Comparison of ENCODE assay signal across 25 cellular contexts in genomic region chr4:126961661-126962060, GRCh38.
DNase-seq lines count a peak whose midpoint lies in the region; ATAC-seq, FAIRE-seq and TF ChIP-seq lines count a peak whose summit lies in the region.
"Had no signal": no experiment of that assay in that cellular context is flagged by ENCODE, and none has a peak within 500 bp of the region (broad histone marks: within the 10 kb centered on the region; RNA-seq: fewer than 3 reads in every experiment).

No MANE protein-coding gene starts in this region.

- TF ChIP-seq POLR2A in K562 (conservative IDR thresholded peaks at IDR 0.05) = no peak

- H3K36me3 ChIP-seq in A673 (ENCODE audit: insufficient read depth, low read length, poor library complexity, severe bottlenecking) (no peaks in the 10 kb centered on the region), K562 (ENCODE audit: control insufficient read depth, insufficient read depth, low read length) (no peaks in the 10 kb centered on the region)
- H3K36me3 ChIP-seq: BE2C, BLaER1 had no signal

- H3K4me1 ChIP-seq in A673 (ENCODE audit: insufficient read depth, low read length, poor library complexity, severe bottlenecking) = peaks cover 43% of the 10 kb centered on the region
- H3K4me1 ChIP-seq in K562 (replicated peaks in 1 of 2; ENCODE audit: control insufficient read depth in 2 of 2, insufficient read depth in 2 of 2, low read length in 2 of 2) = peaks cover 0 to under 1% of the 10 kb centered on the region in 2 experiments; a peak in 1 of 5 replicates
- H3K4me1 ChIP-seq: A549, BE2C, BLaER1 had no signal

- WGBS in K562 (ENCODE audit: insufficient coverage, low coverage, missing lambda C conversion rate) = 77% methylated on average over 1 of the region's 1 CpG

- no peak for ATAC-seq in K562
- ATAC-seq in SK-N-SH treated with all-trans-retinoic acid at 6 μM for 48 hours = no peak
- ATAC-seq: A549, GM12878 had no signal

- H3K9me1 ChIP-seq in K562 (ENCODE audit: control insufficient read depth, insufficient read depth, low read length) = no peaks in the 10 kb centered on the region

- BruUV-seq in A673 (replicated peaks; lab: Mats Ljungman, UMichigan) (no TSS peak), K562 (replicated peaks; lab: Mats Ljungman, UMichigan) (no TSS peak)

- no peak for TF ChIP-seq RAD21 in K562 (CRISPR knock-in tag; conservative IDR thresholded peaks at IDR 0.05 in 1 of 2, IDR thresholded peaks at IDR 0.05 in 1 of 2)

- DNase-seq in A673 (ENCODE audit: low spot score) (no peak), K562 (ENCODE audit: extremely low read depth in 1 of 4, low spot score in 3 of 4) (no peak), putamen (ENCODE audit: low spot score) (peak; percentile 31)
- DNase-seq in stimulated activated CD4-positive, alpha-beta T cell treated with anti-CD3 and anti-CD28 coated beads, Interleukin-2, amount 100 ng/mL, for 24 hours = no peak
- DNase-seq: ACHN; BE2C; C1 segment of cervical spinal cord; CD4-positive, alpha-beta memory T cell; CD4-positive, CD25-positive, alpha-beta regulatory T cell; CD8-positive, alpha-beta memory T cell; COR-L47; DMS 273 treated with DMSO at 0.1 percent for 48 hours; DMS153; DMS53; DMS79; DND-41; EL; GDM1 had no signal

- H3K4me3 ChIP-seq in A673 (ENCODE audit: low read depth, low read length, poor library complexity, severe bottlenecking) = no peak overlapping the region
- no peak overlapping the region for H3K4me3 ChIP-seq in K562
- H3K4me3 ChIP-seq: A549, BLaER1, GM12878 had no signal

- H3K9ac ChIP-seq in K562 (ENCODE audit: insufficient read depth in 1 of 2, low read depth in 2 of 2, low read length in 2 of 2) = no peak overlapping the region
- H3K9ac ChIP-seq: BLaER1 had no signal

- H3K27me3 ChIP-seq in A673 (replicated peaks; ENCODE audit: insufficient read depth, low read depth, low read length, poor library complexity) (no peaks in the 10 kb centered on the region), K562 (ENCODE audit: control insufficient read depth in 2 of 2, insufficient read depth in 2 of 2, low read length in 2 of 2) (no peaks in the 10 kb centered on the region)
- H3K27me3 ChIP-seq: BE2C, BLaER1 had no signal

- no peak for FAIRE-seq in K562 (lab: Jason Lieb, UNC)
- FAIRE-seq: A549, GM12878, GM12892, GM18507 had no signal

- POLR2A ChIA-PET in A673 (lab: Charles Lee; ENCODE audit: low non-redundant PET) (no interaction called here), K562 (lab: Yijun Ruan, JAX) (no interaction called here)

- H3K79me2 ChIP-seq in K562 (ENCODE audit: control insufficient read depth, insufficient read depth, low read length) = peaks cover 13% of the 10 kb centered on the region

- H3K27ac ChIP-seq in A673 (ENCODE audit: low read depth, low read length, poor library complexity, severe bottlenecking) (peak overlapping the region; percentile 45), K562 (ENCODE audit: extremely low read depth, low read depth, low read length) (no peak overlapping the region)
- H3K27ac ChIP-seq: 22Rv1, A549, BLaER1 had no signal

- CTCF ChIA-PET in A673 (lab: Charles Lee) = interaction anchor here (0.8 kb wide), 1 partner anchor 163 kb away, joined by 4 read pairs; no protein-coding TSS in a partner anchor
- CTCF ChIA-PET in K562 (lab: Yijun Ruan, JAX; ENCODE audit: low intra/inter-chr PET ratio) = no interaction called here

- TF ChIP-seq CTCF in A673 (conservative IDR thresholded peaks at IDR 0.05; ENCODE audit: low read depth, low read length) (no peak), K562 (IDR thresholded peaks at IDR 0.05 in 2 of 3, conservative IDR thresholded peaks at IDR 0.05 in 1 of 3; ENCODE audit: insufficient read depth in 2 of 3, low read depth in 1 of 3, low read length in 3 of 3) (no peak)

- H4K20me1 ChIP-seq in K562 (replicated peaks; ENCODE audit: control insufficient read depth, insufficient read depth, low read length) = no peaks in the 10 kb centered on the region
- H4K20me1 ChIP-seq: BLaER1 had no signal

- intact Hi-C loops in A673 (cut with micrococcal nuclease; ENCODE audit: unreplicated experiment) (loop anchor here (2.0 kb wide), 1 partner anchor 493 kb away; no protein-coding TSS in a partner anchor), K562 (cut with micrococcal nuclease) (no loop called here)

- H3K4me2 ChIP-seq in K562 (ENCODE audit: insufficient read depth, low read length) = no peak overlapping the region
- H3K4me2 ChIP-seq: A549, BLaER1 had no signal

- in situ Hi-C loops in K562 (cut with MboI) = no loop called here

- H3K9me3 ChIP-seq in A673 (ENCODE audit: low read depth, low read length, poor library complexity, severe bottlenecking) (no peaks in the 10 kb centered on the region), K562 (replicated peaks; ENCODE audit: control insufficient read depth, insufficient read depth, low read depth, low read length) (no peaks in the 10 kb centered on the region)
- H3K9me3 ChIP-seq: A549, BE2C, BLaER1 had no signal

- H2AFZ ChIP-seq in K562 (ENCODE audit: low read depth, low read length) = peak overlapping the region; percentile 56; the same call in 1 of the 2 replicates

- TF ChIP-seq EP300 in K562 (IDR thresholded peaks at IDR 0.05; ENCODE audit: low read length) = no peak

TF ChIP-seq in K562, 482 proteins besides CTCF, POLR2A, EP300 and RAD21 (continues in another document):
- TF ChIP-seq POLR2B (IDR thresholded peaks at IDR 0.05; ENCODE audit: low read depth, partially characterized antibody) (no peak), ZC3H4 (CRISPR knock-in tag; IDR thresholded peaks at IDR 0.05; ENCODE audit: borderline replicate concordance) (no peak), PHF21A (IDR thresholded peaks at IDR 0.05; ENCODE audit: borderline replicate concordance, low read depth) (no peak), SMARCA4 (IDR thresholded peaks at IDR 0.05) (no peak), ZBTB43 (CRISPR knock-in tag; IDR thresholded peaks at IDR 0.05) (no peak), ZNF217 (CRISPR knock-in tag; IDR thresholded peaks at IDR 0.05) (no peak)

TF ChIP-seq in SK-N-SH treated with all-trans-retinoic acid at 6 μM for 48 hours, 23 proteins besides CTCF, POLR2A, EP300 and RAD21:
- TF ChIP-seq CSRNP3 (CRISPR knock-in tag; IDR thresholded peaks at IDR 0.05) (no peak), ZFP3 (CRISPR knock-in tag; IDR thresholded peaks at IDR 0.05) (no peak), CREB5 (CRISPR knock-in tag; IDR thresholded peaks at IDR 0.05; ENCODE audit: low read depth) (no peak), GLIS3 (CRISPR knock-in tag; IDR thresholded peaks at IDR 0.05) (no peak), POU6F1 (CRISPR knock-in tag; IDR thresholded peaks at IDR 0.05; ENCODE audit: borderline replicate concordance, low read depth) (no peak), ZNF565 (CRISPR knock-in tag; conservative IDR thresholded peaks at IDR 0.05; ENCODE audit: low read depth) (no peak), PPARA (CRISPR knock-in tag; IDR thresholded peaks at IDR 0.05; ENCODE audit: borderline replicate concordance) (no peak), ZNF8 (CRISPR knock-in tag; IDR thresholded peaks at IDR 0.05) (no peak), CSDC2 (CRISPR knock-in tag; IDR thresholded peaks at IDR 0.05) (no peak), ISL1 (CRISPR knock-in tag; IDR thresholded peaks at IDR 0.05) (no peak), ZC3H10 (CRISPR knock-in tag; IDR thresholded peaks at IDR 0.05) (no peak), ARNTL (CRISPR knock-in tag; IDR thresholded peaks at IDR 0.05; ENCODE audit: borderline replicate concordance, low read depth) (no peak), TOX (CRISPR knock-in tag; IDR thresholded peaks at IDR 0.05; ENCODE audit: borderline replicate concordance) (no peak), ZFP30 (CRISPR knock-in tag; IDR thresholded peaks at IDR 0.05) (no peak), SNAI2 (CRISPR knock-in tag; IDR thresholded peaks at IDR 0.05) (no peak), ZNF70 (CRISPR knock-in tag; IDR thresholded peaks at IDR 0.05) (no peak)
